Comparison of ENCODE assay signal across 1 cellular context in genomic region chr11:83192846-83193245, GRCh38.
TF ChIP-seq lines count a peak whose summit lies in the region.

No MANE protein-coding gene starts in this region.

TF ChIP-seq in GM23338, 12 proteins besides CTCF, POLR2A, EP300 and RAD21 (continued from another document):
- TF ChIP-seq ZNF462 (CRISPR knock-in tag; IDR thresholded peaks at IDR 0.05) (no peak), ETS1 (IDR thresholded peaks at IDR 0.05) (no peak), EZH2phosphoT487 (IDR thresholded peaks at IDR 0.05; ENCODE audit: unreplicated experiment) (no peak), POLR2AphosphoS5 (IDR thresholded peaks at IDR 0.05; ENCODE audit: low read depth) (no peak)
